In genomic region chr16:31897283-31897682, GRCh38 we compare ENCODE assay signal across 2 cellular contexts.
TF ChIP-seq lines count a peak whose summit lies in the region.

No MANE protein-coding gene starts in this region.

TF ChIP-seq in A549, 52 proteins besides CTCF, POLR2A, EP300 and RAD21:
- TF ChIP-seq HDAC2 (IDR thresholded peaks at IDR 0.05) (peak; percentile 75; the same call in 1 of the 2 replicates), ZNF302 (CRISPR knock-in tag; IDR thresholded peaks at IDR 0.05) (no peak), HES2 (IDR thresholded peaks at IDR 0.05) (no peak), NFE2L2 (conservative IDR thresholded peaks at IDR 0.05; ENCODE audit: low read length) (no peak), ZFP36 (IDR thresholded peaks at IDR 0.05; ENCODE audit: borderline replicate concordance, partially characterized antibody) (no peak), HEYL (CRISPR knock-in tag; IDR thresholded peaks at IDR 0.05) (no peak)

TF ChIP-seq in K562, 482 proteins besides CTCF, POLR2A, EP300 and RAD21:
- TF ChIP-seq CHD7 (IDR thresholded peaks at IDR 0.05; ENCODE audit: low read depth, low read length): no peak
- TF ChIP-seq RBM25 (IDR thresholded peaks at IDR 0.05; ENCODE audit: low read depth, low read length, severe bottlenecking): peak; percentile 86
